31 cellular contexts compared by ENCODE assay signal in the genomic region with DNA sequence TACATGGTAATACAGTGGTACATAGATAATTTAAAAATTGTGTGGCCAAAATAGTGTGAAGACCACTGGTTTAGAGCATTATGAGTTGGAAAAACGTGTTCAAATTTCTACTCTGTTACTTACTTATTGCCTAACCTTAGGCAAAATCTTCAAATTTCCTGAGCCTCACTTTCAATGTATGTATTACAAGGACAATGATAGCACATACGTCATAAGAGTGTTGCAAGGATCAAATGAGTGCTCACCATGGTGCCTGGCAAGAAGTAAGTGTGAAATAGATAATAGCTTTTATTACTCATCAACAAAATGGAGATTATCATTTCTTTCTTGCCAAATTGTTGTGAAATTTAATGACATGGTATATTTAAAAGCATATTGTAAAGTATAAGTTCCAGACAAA.
"Had no signal": no experiment of that assay in that cellular context is flagged by ENCODE, and none has a peak within 500 bp of the region (broad histone marks: within the 10 kb centered on the region; RNA-seq: fewer than 3 reads in every experiment).

No MANE protein-coding gene starts in this region.

- H3K36me3 Mint-ChIP-seq: mesothelial cell of epicardium; naive B cell; natural killer cell treated with Interleukin-12 subunit alpha and Interleukin-12 subunit beta and Interleukin-15 and Interleukin-18, amount 100 ng/mL, for 72 hours had no signal

- H3K27me3 Mint-ChIP-seq: progenitor cell of endocrine pancreas; stimulated activated naive CD8-positive, alpha-beta T cell treated with anti-CD3 and anti-CD28 coated beads, Interleukin-15, amount 100 ng/mL, for 72 hours had no signal

- H3K27ac ChIP-seq: colonic mucosa, foreskin keratinocyte, gastroesophageal sphincter, heart left ventricle, hepatocyte, left lung, neutrophil, parathyroid adenoma, suprapubic skin, transverse colon, upper lobe of right lung, uterus had no signal

- H3K4me1 Mint-ChIP-seq: mesothelial cell of epicardium; naive B cell; stimulated activated naive CD8-positive, alpha-beta T cell treated with anti-CD3 and anti-CD28 coated beads, Interleukin-15, amount 100 ng/mL, for 72 hours had no signal

- ATAC-seq: foreskin keratinocyte; gastroesophageal sphincter; heart left ventricle; left lung; mucosa of descending colon; natural killer cell treated with Interleukin-12 subunit alpha and Interleukin-12 subunit beta and Interleukin-15 and Interleukin-18, amount 100 ng/mL, for 72 hours; sciatic nerve; stimulated activated naive CD8-positive, alpha-beta T cell treated with anti-CD3 and anti-CD28 coated beads, Interleukin-15, amount 100 ng/mL, for 72 hours; upper lobe of right lung had no signal

- H3K36me3 ChIP-seq: colonic mucosa, gastroesophageal sphincter, heart left ventricle, left lung, neutrophil, suprapubic skin, transverse colon, upper lobe of right lung, uterus had no signal

- H3K4me1 ChIP-seq: colonic mucosa, foreskin keratinocyte, gastroesophageal sphincter, heart left ventricle, left lung, parathyroid adenoma, suprapubic skin, transverse colon, upper lobe of right lung, uterus had no signal

- DNase-seq: colonic mucosa; dermis blood vessel endothelial cell; effector memory CD4-positive, alpha-beta T cell; foreskin keratinocyte; heart left ventricle; kidney; left lung; mesenchymal stem cell; mucosa of descending colon; naive B cell; stimulated activated CD4-positive, alpha-beta T cell treated with anti-CD3 and anti-CD28 coated beads, Interleukin-12 subunit alpha, Interleukin-12 subunit beta, amount 100 ng/mL, for 4 hours; stimulated activated CD4-positive, alpha-beta T cell treated with anti-CD3 and anti-CD28 coated beads, Interleukin-1b, Interleukin-23, amount 100 ng/mL, for 48 hours; stimulated activated CD4-positive, alpha-beta T cell treated with anti-CD3 and anti-CD28 coated beads, Interleukin-4, amount 100 ng/mL, for 1 hour; stimulated activated CD8-positive, alpha-beta memory T cell treated with anti-CD3 and anti-CD28 coated beads, Interleukin-4, amount 100 ng/mL, for 48 hours; stimulated activated naive CD4-positive, alpha-beta T cell; stimulated activated naive CD8-positive, alpha-beta T cell treated with anti-CD3 and anti-CD28 coated beads, Interleukin-15, amount 100 ng/mL, for 72 hours; transverse colon; upper lobe of right lung; uterus had no signal

- H3K9me3 Mint-ChIP-seq: mesothelial cell of epicardium; neural crest cell; stimulated activated naive CD8-positive, alpha-beta T cell treated with anti-CD3 and anti-CD28 coated beads, Interleukin-15, amount 100 ng/mL, for 72 hours had no signal

- H3K27ac Mint-ChIP-seq: mesothelial cell of epicardium; naive B cell; natural killer cell treated with Interleukin-12 subunit alpha and Interleukin-12 subunit beta and Interleukin-15 and Interleukin-18, amount 100 ng/mL, for 72 hours; progenitor cell of endocrine pancreas; stimulated activated naive CD8-positive, alpha-beta T cell treated with anti-CD3 and anti-CD28 coated beads, Interleukin-15, amount 100 ng/mL, for 72 hours had no signal

- H3K4me3 Mint-ChIP-seq: mesothelial cell of epicardium; naive B cell; natural killer cell treated with Interleukin-12 subunit alpha and Interleukin-12 subunit beta and Interleukin-15 and Interleukin-18, amount 100 ng/mL, for 72 hours; neural crest cell; stimulated activated naive CD8-positive, alpha-beta T cell treated with anti-CD3 and anti-CD28 coated beads, Interleukin-15, amount 100 ng/mL, for 72 hours had no signal

- H3K4me3 ChIP-seq: colonic mucosa, gastroesophageal sphincter, heart left ventricle, hepatocyte, left lung, mucosa of descending colon, smooth muscle cell, suprapubic skin, transverse colon, upper lobe of right lung, uterus had no signal

- H3K4me2 ChIP-seq: hepatocyte, smooth muscle cell had no signal

- H2AFZ ChIP-seq: hepatocyte, parathyroid adenoma had no signal

- H3K9me3 ChIP-seq: colonic mucosa, gastroesophageal sphincter, heart left ventricle, left lung, mucosa of descending colon, neutrophil, suprapubic skin, transverse colon, upper lobe of right lung, uterus had no signal

- H3K27me3 ChIP-seq: colonic mucosa, foreskin keratinocyte, gastroesophageal sphincter, hepatocyte, left lung, neutrophil, suprapubic skin, transverse colon, upper lobe of right lung, uterus had no signal

- FAIRE-seq: endometrium, kidney had no signal

- H3K9ac ChIP-seq: parathyroid adenoma had no signal

- H3K79me2 ChIP-seq: hepatocyte, parathyroid adenoma had no signal
